Comparison of ENCODE assay signal across 3 cellular contexts in the genomic region with DNA sequence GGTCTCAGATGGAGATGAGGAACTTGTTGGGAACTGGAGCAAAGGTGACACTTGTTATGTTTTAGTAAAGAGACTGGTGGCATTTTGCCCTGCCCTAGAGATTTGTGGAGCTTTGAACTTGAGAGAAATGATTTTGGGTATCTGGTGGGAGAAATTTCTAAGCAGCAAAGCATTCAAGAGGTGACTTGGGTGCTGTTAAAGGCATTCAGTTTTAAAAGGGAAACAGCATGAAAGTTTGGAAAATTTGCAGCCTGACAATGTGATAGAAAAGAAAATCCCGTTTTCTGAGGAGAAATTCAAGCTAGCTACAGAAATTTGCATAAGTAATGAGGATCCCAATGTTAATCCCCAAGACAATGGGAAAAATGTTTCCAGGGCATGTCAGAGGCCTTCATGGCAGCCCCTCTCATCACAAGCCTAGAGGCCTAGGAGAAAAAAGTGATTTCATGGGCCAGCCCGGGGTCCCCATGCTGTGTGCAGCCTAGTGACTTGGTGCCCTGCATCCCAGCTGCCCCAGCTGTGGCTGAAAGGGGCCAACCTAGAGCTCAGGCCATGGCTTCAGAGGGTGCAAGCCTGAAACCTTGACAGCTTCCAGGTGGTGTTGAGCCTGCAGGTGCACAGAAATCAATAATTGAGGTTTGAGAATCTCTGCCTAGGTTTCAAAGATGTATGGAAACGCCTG. TPM values are rescaled to one million over a fixed set of nuclear protein-coding genes. Genes with fewer than 3 reads are reported as not detected.
"Had no signal": no experiment of that assay in that cellular context is flagged by ENCODE, and none has a peak within 500 bp of the region (broad histone marks: within the 10 kb centered on the region; RNA-seq: fewer than 3 reads in every experiment).

No MANE protein-coding gene starts in this region.

RNA-seq across cellular contexts. Expression of a gene that starts 37.7 kb away (rescaled TPM):
- total RNA-seq: activated CD8-positive, alpha-beta T cell treated with anti-CD3 and anti-CD28 coated beads, Interleukin-2, amount 10 ng/mL, durations not matched to agents 7 days and 5 days; ascending aorta; SK-MEL-5 had no signal
